16 cellular contexts compared by ENCODE assay signal in the genomic region with DNA sequence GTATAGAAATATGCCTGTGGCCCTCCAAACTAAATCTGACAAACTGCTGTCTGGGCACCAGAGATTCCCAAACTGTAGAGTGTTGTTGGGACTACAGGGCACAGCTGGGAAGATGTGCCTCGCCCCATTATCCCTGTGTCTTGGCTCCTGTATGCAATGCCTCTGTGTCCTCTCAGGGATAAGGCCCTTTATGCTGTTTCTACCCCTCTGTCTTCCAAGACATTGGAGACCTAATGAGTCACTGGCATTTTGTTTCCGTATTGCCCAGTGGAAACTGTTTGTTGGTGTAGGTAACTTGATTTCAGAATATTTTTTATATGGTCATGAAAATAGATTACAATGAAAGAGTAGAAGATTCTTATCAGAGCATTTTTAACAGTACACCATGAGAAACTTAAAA.
"Had no signal": no experiment of that assay in that cellular context is flagged by ENCODE, and none has a peak within 500 bp of the region (broad histone marks: within the 10 kb centered on the region; RNA-seq: fewer than 3 reads in every experiment).

No MANE protein-coding gene starts in this region.

- H3K27ac ChIP-seq: coronary artery, hepatocyte, prostate gland had no signal

- H3K4me1 ChIP-seq: prostate gland had no signal

- H3K27me3 Mint-ChIP-seq: type B pancreatic cell had no signal

- H3K4me3 ChIP-seq: coronary artery, hepatocyte, prostate gland had no signal

- H3K4me3 Mint-ChIP-seq: activated naive CD4-positive, alpha-beta T cell treated with anti-CD3 and anti-CD28 coated beads for 36 hours; natural killer cell; type B pancreatic cell had no signal

- H3K9me3 ChIP-seq: prostate gland had no signal

- H2AFZ ChIP-seq: hepatocyte had no signal

- DNase-seq: activated CD4-positive, alpha-beta T cell treated with anti-CD3 and anti-CD28 coated beads, Interleukin-2, amount 50 U/mL, for 48 hours; activated CD4-positive, CD25-positive, alpha-beta regulatory T cell treated with anti-CD3 and anti-CD28 coated beads, Interleukin-2, amount 50 U/mL, for 72 hours; activated naive CD4-positive, alpha-beta T cell treated with anti-CD3 and anti-CD28 coated beads for 36 hours; activated T-cell treated with anti-CD3 and anti-CD28 coated beads, Interleukin-2, amount 50 U/mL, for 1 hour; caudate nucleus; natural killer cell; occipital lobe; right cardiac atrium; stimulated activated naive CD8-positive, alpha-beta T cell treated with anti-CD3 and anti-CD28 coated beads, Interleukin-15, Interleukin-2, amounts not matched to agents 100 U/mL and 50 U/mL, for 24 hours; T-helper 1 cell; T1000 had no signal

- H3K27ac Mint-ChIP-seq: activated naive CD4-positive, alpha-beta T cell treated with anti-CD3 and anti-CD28 coated beads for 36 hours; activated T-helper 2 cell treated with anti-CD3 and anti-CD28 coated beads, Interferon-gamma antibody, Interleukin-2, Interleukin-4, amounts not matched to agents 10 μg/mL and 5 μg/mL and 100 μg/mL, durations not matched to agents 14 hours and 24 hours and 36 hours; natural killer cell; type B pancreatic cell had no signal

- H3K36me3 ChIP-seq: prostate gland had no signal

- H3K4me2 ChIP-seq: hepatocyte had no signal

- H3K9me3 Mint-ChIP-seq: activated naive CD4-positive, alpha-beta T cell treated with anti-CD3 and anti-CD28 coated beads for 36 hours; activated T-helper 2 cell treated with anti-CD3 and anti-CD28 coated beads, Interferon-gamma antibody, Interleukin-2, Interleukin-4, amounts not matched to agents 10 μg/mL and 5 μg/mL and 100 μg/mL, durations not matched to agents 14 hours and 24 hours and 36 hours; natural killer cell; type B pancreatic cell had no signal

- H3K27me3 ChIP-seq: hepatocyte had no signal

- H3K36me3 Mint-ChIP-seq: natural killer cell had no signal
